Comparison of ENCODE assay signal across 16 cellular contexts in genomic region chr14:59281613-59282012, GRCh38.
DNase-seq lines count a peak whose midpoint lies in the region; ATAC-seq and TF ChIP-seq lines count a peak whose summit lies in the region.
"Had no signal": no experiment of that assay in that cellular context is flagged by ENCODE, and none has a peak within 500 bp of the region (broad histone marks: within the 10 kb centered on the region; RNA-seq: fewer than 3 reads in every experiment).

No MANE protein-coding gene starts in this region.

- H3K9me3 Mint-ChIP-seq in Calu3 (ENCODE audit: low read depth, unreplicated experiment), result peaks cover 3% of the 10 kb centered on the region
- peaks cover 25 to 29% of the 10 kb centered on the region in 2 donors for H3K9me3 Mint-ChIP-seq in stimulated activated naive CD8-positive, alpha-beta T cell treated with anti-CD3 and anti-CD28 coated beads, Interleukin-15, amount 100 ng/mL, for 72 hours
- H3K9me3 Mint-ChIP-seq: stimulated activated memory B cell treated with anti-CD40 and anti-IgM and Interleukin-4, amounts not matched to agents 10 μg/mL and 1 μg/mL and 100 μg/mL, for 72 hours had no signal

- H3K4me3 Mint-ChIP-seq in Calu3 (ENCODE audit: low read depth, unreplicated experiment), result no peak overlapping the region
- no peak overlapping the region for H3K4me3 Mint-ChIP-seq in stimulated activated naive CD8-positive, alpha-beta T cell treated with anti-CD3 and anti-CD28 coated beads, Interleukin-15, amount 100 ng/mL, for 72 hours
- H3K4me3 Mint-ChIP-seq: activated CD4-positive, alpha-beta memory T cell treated with anti-CD3 and anti-CD28 coated beads for 36 hours; B cell; stimulated activated memory B cell treated with anti-CD40 and anti-IgM and Interleukin-4, amounts not matched to agents 10 μg/mL and 1 μg/mL and 100 μg/mL, for 72 hours had no signal

- no peak for TF ChIP-seq CTCF in Calu3 (IDR thresholded peaks at IDR 0.05; ENCODE audit: unreplicated experiment)
- no peak for TF ChIP-seq CTCF in epithelial cell of esophagus (IDR thresholded peaks at IDR 0.05; ENCODE audit: insufficient read depth, low read depth, low read length, missing control alignments)
- no peak for TF ChIP-seq CTCF in WERI-Rb-1 (IDR thresholded peaks at IDR 0.05; ENCODE audit: low read depth, low read length)

- peaks cover 56% of the 10 kb centered on the region for H3K4me1 Mint-ChIP-seq in Calu3 (ENCODE audit: low read depth, unreplicated experiment)
- H3K4me1 Mint-ChIP-seq in stimulated activated naive CD8-positive, alpha-beta T cell treated with anti-CD3 and anti-CD28 coated beads, Interleukin-15, amount 100 ng/mL, for 72 hours, result peaks cover 5% of the 10 kb centered on the region
- H3K4me1 Mint-ChIP-seq: B cell; stimulated activated memory B cell treated with anti-CD40 and anti-IgM and Interleukin-4, amounts not matched to agents 10 μg/mL and 1 μg/mL and 100 μg/mL, for 72 hours had no signal

- no TSS peak for BruUV-seq in Calu3 (replicated peaks; lab: Mats Ljungman, UMichigan)

- H3K9me3 ChIP-seq in MG63 (0 out of 2 replicates have a peak, but pooled peaks cover 8% of the 10 kb centered on the region), WERI-Rb-1 (ENCODE audit: severe bottlenecking) (peaks cover 7% of the 10 kb centered on the region)

- DNase-seq in Calu3 (no peak), MG63 (peak; percentile 18), epithelial cell of esophagus (ENCODE audit: low read depth) (peak; percentile 93), left colon (no peak), DMS79 (lab: John Stamatoyannopoulos, UW) (no peak), WERI-Rb-1 (no peak)
- no peak for DNase-seq in stimulated activated naive CD8-positive, alpha-beta T cell treated with anti-CD3 and anti-CD28 coated beads, Interleukin-15, amount 100 ng/mL, for 72 hours
- DNase-seq: activated CD4-positive, alpha-beta memory T cell treated with anti-CD3 and anti-CD28 coated beads for 36 hours; central memory CD4-positive, alpha-beta T cell; DMS53; NCI-H2171 treated with DMSO at 0.1 percent for 48 hours; stimulated activated CD4-positive, alpha-beta T cell treated with anti-CD3 and anti-CD28 coated beads, Interleukin-4, amount 100 ng/mL, for 24 hours; T-helper 2 cell had no signal

- peak overlapping the region; percentile 50 for H3K27ac Mint-ChIP-seq in Calu3 (ENCODE audit: unreplicated experiment)
- H3K27ac Mint-ChIP-seq in stimulated activated naive CD8-positive, alpha-beta T cell treated with anti-CD3 and anti-CD28 coated beads, Interleukin-15, amount 100 ng/mL, for 72 hours, result no peak overlapping the region
- H3K27ac Mint-ChIP-seq: activated CD4-positive, alpha-beta memory T cell treated with anti-CD3 and anti-CD28 coated beads for 36 hours; B cell; stimulated activated memory B cell treated with anti-CD40 and anti-IgM and Interleukin-4, amounts not matched to agents 10 μg/mL and 1 μg/mL and 100 μg/mL, for 72 hours had no signal

- H3K36me3 ChIP-seq in MG63 (no peaks in the 10 kb centered on the region), WERI-Rb-1 (peaks cover 8% of the 10 kb centered on the region; the same call in 1 of the 2 replicates)

- H3K36me3 Mint-ChIP-seq in Calu3 (ENCODE audit: insufficient read depth, unreplicated experiment), result peaks cover 7% of the 10 kb centered on the region

- no peak overlapping the region for H3K27ac ChIP-seq in WERI-Rb-1

- no peak overlapping the region for H3K4me3 ChIP-seq in MG63
- H3K4me3 ChIP-seq in epithelial cell of esophagus (ENCODE audit: low read length), result no peak overlapping the region
- H3K4me3 ChIP-seq in WERI-Rb-1 (ENCODE audit: low read depth, low read length), result no peak overlapping the region

- intact Hi-C loops in Calu3 (cut with micrococcal nuclease; ENCODE audit: unreplicated experiment), result loop anchor here (2.0 kb wide), 2 partner anchors 25 to 79 kb away; no protein-coding TSS in a partner anchor
- intact Hi-C loops in left colon (cut with DNase I, micrococcal nuclease), result no loop called here

- CTCF ChIA-PET in Calu3 (lab: Charles Lee), result no interaction called here

- ATAC-seq in left colon, result peak; percentile 33
- no peak for ATAC-seq in GM19324 (IDR thresholded peaks at IDR 0.05; ENCODE audit: low FRiP score, unreplicated experiment)
- ATAC-seq in stimulated activated naive CD8-positive, alpha-beta T cell treated with anti-CD3 and anti-CD28 coated beads, Interleukin-15, amount 100 ng/mL, for 72 hours, result no peak
- ATAC-seq: stimulated activated memory B cell treated with anti-CD40 and anti-IgM and Interleukin-4, amounts not matched to agents 10 μg/mL and 1 μg/mL and 100 μg/mL, for 72 hours had no signal

- H3K27me3 ChIP-seq in MG63 (no peaks in the 10 kb centered on the region), WERI-Rb-1 (ENCODE audit: insufficient read depth, low read depth, severe bottlenecking) (no peaks in the 10 kb centered on the region)

- H3K27me3 Mint-ChIP-seq in Calu3 (ENCODE audit: unreplicated experiment), result no peaks in the 10 kb centered on the region
- no peaks in the 10 kb centered on the region for H3K27me3 Mint-ChIP-seq in stimulated activated naive CD8-positive, alpha-beta T cell treated with anti-CD3 and anti-CD28 coated beads, Interleukin-15, amount 100 ng/mL, for 72 hours
- H3K27me3 Mint-ChIP-seq: activated CD4-positive, alpha-beta memory T cell treated with anti-CD3 and anti-CD28 coated beads for 36 hours; B cell; stimulated activated memory B cell treated with anti-CD40 and anti-IgM and Interleukin-4, amounts not matched to agents 10 μg/mL and 1 μg/mL and 100 μg/mL, for 72 hours had no signal

Comparison
In these comparisons a context has a peak if more than half of its experiments do, and no peak if none do; other contexts are left out.
1. DNase-seq: peak in MG63 (single experiment) and epithelial cell of esophagus (single experiment); none in Calu3 (single experiment), left colon (0 of 2), DMS79 (single experiment), WERI-Rb-1 (single experiment) and stimulated activated naive CD8-positive, alpha-beta T cell treated with anti-CD3 and anti-CD28 coated beads, Interleukin-15, amount 100 ng/mL, for 72 hours (0 of 2).